2 cellular contexts compared by ENCODE assay signal in genomic region chr16:66924527-66925321, GRCh38.
TF ChIP-seq lines count a peak whose summit lies in the region.

No MANE protein-coding gene starts in this region.

TF ChIP-seq in PFSK-1, 5 proteins besides CTCF, POLR2A, EP300 and RAD21:
- TF ChIP-seq SIN3A (IDR thresholded peaks at IDR 0.05; ENCODE audit: borderline replicate concordance, insufficient read depth, low read length), result no peak
- TF ChIP-seq REST (IDR thresholded peaks at IDR 0.05; ENCODE audit: insufficient read depth in 1 of 2, low read depth in 2 of 2, low read length in 2 of 2), result no peak
- no peak for TF ChIP-seq TAF1 (IDR thresholded peaks at IDR 0.05; ENCODE audit: borderline replicate concordance, insufficient read depth, low read length)
- TF ChIP-seq FOXP2 (optimal IDR thresholded peaks at IDR 0.05; ENCODE audit: borderline replicate concordance, extremely low read depth, extremely low read length, insufficient read depth), result peak; percentile 12
- no peak for TF ChIP-seq POLR2AphosphoS5 (IDR thresholded peaks at IDR 0.05; ENCODE audit: low read depth, low read length)

TF ChIP-seq in GM12878, 131 proteins besides CTCF, POLR2A, EP300 and RAD21:
- TF ChIP-seq SMARCA5 (IDR thresholded peaks at IDR 0.05) (0 out of 2 replicates have a peak, but pooled peaks have one; percentile 73), WRNIP1 (IDR thresholded peaks at IDR 0.05; ENCODE audit: borderline replicate concordance, low read depth, low read length) (no peak), TARDBP (IDR thresholded peaks at IDR 0.05; ENCODE audit: borderline replicate concordance) (no peak), RB1 (IDR thresholded peaks at IDR 0.05; ENCODE audit: borderline replicate concordance) (0 out of 2 replicates have a peak, but pooled peaks have one; percentile 43), MXI1 (IDR thresholded peaks at IDR 0.05; ENCODE audit: low read depth, low read length) (no peak), NR2C1 (IDR thresholded peaks at IDR 0.05) (0 out of 2 replicates have a peak, but pooled peaks have one; percentile 28), TCF12 (IDR thresholded peaks at IDR 0.05; ENCODE audit: low read depth, low read length) (0 out of 2 replicates have a peak, but pooled peaks have one; percentile 14), LARP7 (IDR thresholded peaks at IDR 0.05) (peak; percentile 66), BHLHE40 (IDR thresholded peaks at IDR 0.05; ENCODE audit: borderline replicate concordance in 1 of 2, low read depth in 2 of 2, low read length in 1 of 2) (peak in 1 of 2 experiments; percentile 56; a peak in 2 of 4 replicates), BACH1 (IDR thresholded peaks at IDR 0.05; ENCODE audit: borderline replicate concordance) (no peak), MTA2 (IDR thresholded peaks at IDR 0.05; ENCODE audit: low read depth) (no peak), YY1 (IDR thresholded peaks at IDR 0.05; ENCODE audit: low read depth, low read length) (peak; percentile 32; the same call in 1 of the 2 replicates), CBX5 (IDR thresholded peaks at IDR 0.05; ENCODE audit: low read depth) (no peak), ATF7 (IDR thresholded peaks at IDR 0.05; ENCODE audit: low read depth) (no peak), NR2F1 (conservative IDR thresholded peaks at IDR 0.05) (peak; percentile 87), IRF4 (IDR thresholded peaks at IDR 0.05; ENCODE audit: low read depth, low read length) (no peak), IKZF1 (conservative IDR thresholded peaks at IDR 0.05) (peak; percentile 88), CHD1 (IDR thresholded peaks at IDR 0.05; ENCODE audit: low read depth, low read length) (no peak), NKRF (conservative IDR thresholded peaks at IDR 0.05) (0 out of 2 replicates have a peak, but pooled peaks have one; percentile 39), BCLAF1 (IDR thresholded peaks at IDR 0.05) (no peak)
